Comparison of ENCODE assay signal across 21 cellular contexts in the genomic region with DNA sequence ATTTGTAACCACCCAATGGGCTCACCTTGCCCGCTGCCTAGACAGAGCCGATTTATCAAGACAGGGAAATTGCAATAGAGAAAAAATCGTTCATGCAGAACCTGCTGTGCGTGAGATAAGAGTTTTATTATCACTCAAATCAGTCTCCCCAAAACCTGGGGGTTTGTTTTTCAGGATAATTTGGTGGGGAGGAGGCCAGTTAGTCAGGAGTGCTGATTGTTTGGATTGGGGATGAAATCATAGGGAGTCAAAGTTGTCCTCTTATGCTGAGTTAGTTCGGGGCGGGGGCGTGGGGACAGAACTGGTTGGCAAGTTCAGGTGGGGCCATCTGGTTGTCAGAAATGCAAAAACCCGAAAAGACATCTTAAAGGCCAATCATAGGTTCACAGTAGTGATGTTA.
DNase-seq lines count a peak whose midpoint lies in the region; ATAC-seq and TF ChIP-seq lines count a peak whose summit lies in the region.
"Had no signal": no experiment of that assay in that cellular context is flagged by ENCODE, and none has a peak within 500 bp of the region (broad histone marks: within the 10 kb centered on the region; RNA-seq: fewer than 3 reads in every experiment).

No MANE protein-coding gene starts in this region.

- no peak overlapping the region for H3K18ac ChIP-seq in H9 (ENCODE audit: insufficient read length, low read depth, low read length)

- H3K23me2 ChIP-seq in H9 (ENCODE audit: insufficient read length, low read depth, low read length, poor library complexity, severe bottlenecking) = no peaks in the 10 kb centered on the region

- H3K56ac ChIP-seq in H9 (ENCODE audit: insufficient read length, low read depth, low read length) = no peak overlapping the region

- no peak overlapping the region for H2BK12ac ChIP-seq in H9 (ENCODE audit: insufficient read length, low read depth, low read length)

- WGBS in H9 (ENCODE audit: extremely low coverage, insufficient read length, low lambda C conversion rate) = no CpG with 5 or more reads among the region's 8 CpGs

- TF ChIP-seq CTCF in H9 (conservative IDR thresholded peaks at IDR 0.05) = no peak
- TF ChIP-seq CTCF in WTC11 (IDR thresholded peaks at IDR 0.05) = no peak
- TF ChIP-seq CTCF in nephron progenitor cell (IDR thresholded peaks at IDR 0.05) = no peak

- no peaks in the 10 kb centered on the region for H3K27me3 Mint-ChIP-seq in H9 (ENCODE audit: low read depth)
- H3K27me3 Mint-ChIP-seq in WTC11 (ENCODE audit: low read depth) = no peaks in the 10 kb centered on the region
- H3K27me3 Mint-ChIP-seq in effector memory CD8-positive, alpha-beta T cell = no peaks in the 10 kb centered on the region
- H3K27me3 Mint-ChIP-seq in nephron progenitor cell (ENCODE audit: low read depth, poor library complexity) = peaks cover 2% of the 10 kb centered on the region
- H3K27me3 Mint-ChIP-seq: CD4-positive, alpha-beta T cell; CD8-positive, alpha-beta memory T cell had no signal

- no peak overlapping the region for H2BK5ac ChIP-seq in H9 (ENCODE audit: insufficient read length, low read length)

- H3K9me3 Mint-ChIP-seq in H9 (no peaks in the 10 kb centered on the region), WTC11 (peaks cover 3% of the 10 kb centered on the region; the same call in 1 of the 2 replicates), nephron progenitor cell (no peaks in the 10 kb centered on the region)
- no peaks in the 10 kb centered on the region for H3K9me3 Mint-ChIP-seq in effector memory CD8-positive, alpha-beta T cell
- H3K9me3 Mint-ChIP-seq: CD4-positive, alpha-beta T cell; CD8-positive, alpha-beta memory T cell had no signal

- H3K4me2 ChIP-seq in H9 (ENCODE audit: insufficient read depth, insufficient read length, low read length) = no peak overlapping the region
- H3K4me2 ChIP-seq: A549; BLaER1 treated with 17β-estradiol and CSF1 and Interleukin-3, amounts not matched to agents 10 nM and 100 nM had no signal

- H2AK5ac ChIP-seq in H9 (ENCODE audit: insufficient read length, low read length) = no peak overlapping the region

- H3K4me3 Mint-ChIP-seq in H9 (no peak overlapping the region), WTC11 (peak overlapping the region; percentile 5; the same call in 1 of the 2 replicates), nephron progenitor cell (no peak overlapping the region)
- no peak overlapping the region for H3K4me3 Mint-ChIP-seq in effector memory CD8-positive, alpha-beta T cell
- H3K4me3 Mint-ChIP-seq: CD14-positive monocyte; CD4-positive, alpha-beta T cell; CD8-positive, alpha-beta memory T cell had no signal

- H3K9me3 ChIP-seq in H9 (ENCODE audit: control insufficient read depth, low read depth, low read length) = no peaks in the 10 kb centered on the region
- H3K9me3 ChIP-seq: A549; BE2C; BLaER1 treated with 17β-estradiol and CSF1 and Interleukin-3, amounts not matched to agents 10 nM and 100 nM; HAP-1 had no signal

- no peak overlapping the region for H2BK15ac ChIP-seq in H9 (ENCODE audit: low read depth, low read length)

- ATAC-seq in WTC11 = no peak
- ATAC-seq in effector memory CD8-positive, alpha-beta T cell (replicated peaks) = no peak
- no peak for ATAC-seq in GM18502 (IDR thresholded peaks at IDR 0.05; ENCODE audit: poor library complexity, unreplicated experiment)
- ATAC-seq: A549 had no signal

- no peak overlapping the region for H3K23ac ChIP-seq in H9 (ENCODE audit: insufficient read length, low read depth, low read length)

- POLR2A ChIA-PET in WTC11 (lab: Charles Lee) = no interaction called here

- no peaks in the 10 kb centered on the region for H3K79me2 ChIP-seq in H9 (ENCODE audit: insufficient read depth, low read length)

- H4K91ac ChIP-seq in H9 (ENCODE audit: insufficient read length, low read depth, low read length) = no peak overlapping the region

- no peak overlapping the region for H3K9ac ChIP-seq in H9 (ENCODE audit: extremely low read depth, insufficient read length, low read length)
- H3K9ac ChIP-seq: BLaER1 treated with 17β-estradiol and CSF1 and Interleukin-3, amounts not matched to agents 10 nM and 100 nM; GM23248 had no signal

- no peaks in the 10 kb centered on the region for H4K20me1 ChIP-seq in H9 (ENCODE audit: control insufficient read depth, insufficient read depth, insufficient read length)
- H4K20me1 ChIP-seq: BLaER1 treated with 17β-estradiol and CSF1 and Interleukin-3, amounts not matched to agents 10 nM and 100 nM had no signal

- H2BK20ac ChIP-seq in H9 (ENCODE audit: low read depth, low read length, poor library complexity, severe bottlenecking) = no peak overlapping the region

- H3K27me3 ChIP-seq in H9 (ENCODE audit: insufficient read depth, low read length) = no peaks in the 10 kb centered on the region
- H3K27me3 ChIP-seq: BE2C; BLaER1 treated with 17β-estradiol and CSF1 and Interleukin-3, amounts not matched to agents 10 nM and 100 nM had no signal

- no peak overlapping the region for H4K5ac ChIP-seq in H9 (ENCODE audit: insufficient read length, low read depth, low read length)

- DNase-seq in H9 (no peak), WTC11 (ENCODE audit: low spot score) (no peak), nephron progenitor cell (no peak), NCI-H774 (lab: John Stamatoyannopoulos, UW) (no peak), pons (ENCODE audit: low spot score) (no peak)
- DNase-seq in effector memory CD8-positive, alpha-beta T cell = no peak
- DNase-seq: 8988T; ACHN; AML-193; CD4-positive, alpha-beta T cell; CD8-positive, alpha-beta memory T cell; DMS 273 treated with DMSO at 0.1 percent for 48 hours; DMS79 treated with DMSO at 0.1 percent for 48 hours; GF-D8; GM23248 had no signal

- H2AFZ ChIP-seq in H9 (ENCODE audit: low read length) = no peak overlapping the region
- H2AFZ ChIP-seq: GM23248 had no signal

- peaks cover 6% of the 10 kb centered on the region; the same call in 1 of the 2 replicates for H3K4me1 ChIP-seq in H9 (ENCODE audit: insufficient read depth, low read length)

- CTCF ChIA-PET in WTC11 (lab: Charles Lee) = no interaction called here

- H2BK120ac ChIP-seq in H9 (ENCODE audit: low read depth, low read length, poor library complexity, severe bottlenecking) = no peak overlapping the region

- H3K14ac ChIP-seq in H9 (ENCODE audit: insufficient read depth, low read length) = no peak overlapping the region

- H3K79me1 ChIP-seq in H9 (ENCODE audit: insufficient read depth, low read depth, low read length, poor library complexity, severe bottlenecking) = no peaks in the 10 kb centered on the region

- peaks cover 0 to 6% (median 5%) of the 10 kb centered on the region in 3 experiments; a peak in 2 of 7 replicates for H3K36me3 Mint-ChIP-seq in H9 (ENCODE audit: insufficient read depth in 1 of 3, low read depth in 3 of 3)
- peaks cover 6% of the 10 kb centered on the region; the same call in 1 of the 2 replicates for H3K36me3 Mint-ChIP-seq in WTC11
- peaks cover 4% of the 10 kb centered on the region for H3K36me3 Mint-ChIP-seq in effector memory CD8-positive, alpha-beta T cell (ENCODE audit: insufficient read depth)
- peaks cover 17% of the 10 kb centered on the region for H3K36me3 Mint-ChIP-seq in nephron progenitor cell (ENCODE audit: low read depth)
- H3K36me3 Mint-ChIP-seq: CD14-positive monocyte had no signal

- H3K27ac Mint-ChIP-seq in H9 (peak overlapping the region; percentile 19 to 46 (median 39); a peak in 5 of 7 replicates), WTC11 (peak overlapping the region; percentile 21), nephron progenitor cell (peak overlapping the region; percentile 43)
- peak overlapping the region; percentile 5 to 14 for H3K27ac Mint-ChIP-seq in effector memory CD8-positive, alpha-beta T cell
- H3K27ac Mint-ChIP-seq: CD14-positive monocyte; CD4-positive, alpha-beta T cell had no signal

- no peak overlapping the region for H3K27ac ChIP-seq in H9 (ENCODE audit: insufficient read length, low read depth, low read length)
- H3K27ac ChIP-seq: A549; BLaER1 treated with 17β-estradiol and CSF1 and Interleukin-3, amounts not matched to agents 10 nM and 100 nM; GM23248 had no signal

- H3K4me1 Mint-ChIP-seq in H9 (peaks cover 22 to 23% of the 10 kb centered on the region in 2 experiments), WTC11 (peaks cover 45% of the 10 kb centered on the region), nephron progenitor cell (peaks cover 6% of the 10 kb centered on the region)
- peaks cover 4 to 14% of the 10 kb centered on the region in 2 donors for H3K4me1 Mint-ChIP-seq in effector memory CD8-positive, alpha-beta T cell (ENCODE audit: low read depth in 2 of 2)
- H3K4me1 Mint-ChIP-seq: CD14-positive monocyte had no signal

- no peak overlapping the region for H4K8ac ChIP-seq in H9 (replicated peaks; ENCODE audit: insufficient read length, low read depth, low read length)

- no peak overlapping the region for H3T11ph ChIP-seq in H9 (ENCODE audit: low read length)

- H3K4ac ChIP-seq in H9 (ENCODE audit: low read depth, low read length) = no peak overlapping the region

TF ChIP-seq in WTC11, 78 proteins besides CTCF, POLR2A, EP300 and RAD21 (continues in another document):
- no peak for TF ChIP-seq GTF2I (CRISPR knock-in tag; conservative IDR thresholded peaks at IDR 0.05)
- TF ChIP-seq E2F1 (CRISPR knock-in tag; IDR thresholded peaks at IDR 0.05) = no peak
- TF ChIP-seq CREM (CRISPR knock-in tag; IDR thresholded peaks at IDR 0.05) = no peak
